ENCODE assay signal across 7 cellular contexts in the genomic region with DNA sequence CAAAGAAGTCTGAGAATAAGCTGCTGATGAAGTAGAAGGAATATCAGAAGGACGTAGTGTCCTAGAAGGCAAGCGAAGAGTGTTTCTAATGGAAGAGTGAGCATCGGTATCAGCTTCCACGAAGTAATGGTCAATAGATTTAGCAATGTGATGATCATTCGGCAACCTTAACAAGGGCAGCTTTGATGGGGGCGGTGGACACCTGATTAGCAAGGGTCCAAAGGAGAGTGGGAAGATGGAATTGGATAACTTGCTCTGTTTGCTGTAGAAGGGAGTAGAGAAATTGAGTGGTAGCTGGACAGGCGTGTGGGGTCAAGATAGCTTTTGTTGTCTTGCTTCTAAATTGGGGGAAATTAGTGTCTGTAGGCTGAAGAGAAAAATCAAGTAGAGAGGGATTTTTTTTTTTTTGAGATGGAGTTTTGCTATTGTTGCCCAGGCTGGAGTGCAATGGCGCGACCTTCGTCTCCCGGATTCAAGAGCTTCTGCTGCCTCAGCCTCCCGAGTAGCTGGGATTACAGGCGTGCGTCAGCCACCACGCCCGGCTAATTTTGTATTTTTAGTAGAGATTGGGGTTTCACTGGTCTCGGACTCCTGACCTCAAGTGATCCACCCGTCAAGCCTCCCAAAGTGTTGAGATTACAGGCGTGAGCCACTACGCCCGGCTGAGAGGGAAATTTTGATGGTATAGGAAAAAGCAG. TPM values are rescaled to one million over a fixed set of nuclear protein-coding genes. Genes with fewer than 3 reads are reported as not detected.
DNase-seq lines count a peak whose midpoint lies in the region; ATAC-seq and TF ChIP-seq lines count a peak whose summit lies in the region.
"Had no signal": no experiment of that assay in that cellular context is flagged by ENCODE, and none has a peak within 500 bp of the region (broad histone marks: within the 10 kb centered on the region; RNA-seq: fewer than 3 reads in every experiment).

No MANE protein-coding gene starts in this region.

- no peak for TF ChIP-seq POLR2A in gastrocnemius medialis (IDR thresholded peaks at IDR 0.05)

- no peak for TF ChIP-seq CTCF in coronary artery (IDR thresholded peaks at IDR 0.05)
- TF ChIP-seq CTCF in gastrocnemius medialis (IDR thresholded peaks at IDR 0.05 in 4 of 5, conservative IDR thresholded peaks at IDR 0.05 in 1 of 5) = no peak

- peak overlapping the region; percentile 56 for H3K4me3 ChIP-seq in coronary artery
- H3K4me3 ChIP-seq in gastrocnemius medialis = no peak overlapping the region

- no peak for DNase-seq in coronary artery (ENCODE audit: low spot score)
- DNase-seq in gastrocnemius medialis = peak in 1 of 2 donors; percentile 22
- no peak for DNase-seq in glomerular visceral epithelial cell (ENCODE audit: extremely low spot score)
- no peak for DNase-seq in NCI-H1417 treated with DMSO at 0.1 percent for 48 hours (lab: John Stamatoyannopoulos, UW)
- DNase-seq: stimulated activated CD4-positive, alpha-beta T cell treated with anti-CD3 and anti-CD28 coated beads, Interleukin-12 subunit alpha, Interleukin-12 subunit beta, amount 100 ng/mL, for 4 hours had no signal

- in situ Hi-C loops in gastrocnemius medialis (cut with MboI; ENCODE audit: low sequenced_read_pairs in 4 of 4) = no loop called here

- ATAC-seq in HG02973 (IDR thresholded peaks at IDR 0.05; ENCODE audit: unreplicated experiment) (peak; percentile 7), gastrocnemius medialis (no peak), GM21717 (IDR thresholded peaks at IDR 0.05; ENCODE audit: unreplicated experiment) (no peak)

- no peaks in the 10 kb centered on the region for H3K27me3 ChIP-seq in gastrocnemius medialis

- H3K27ac ChIP-seq in coronary artery (peak overlapping the region; percentile 89 to 93), gastrocnemius medialis (peak overlapping the region; percentile 84 to 100 (median 100))

- peaks cover 28 to 39% of the 10 kb centered on the region in 2 donors for H3K4me1 ChIP-seq in gastrocnemius medialis

- intact Hi-C loops in gastrocnemius medialis (cut with DNase I; ENCODE audit: low total_unique reads) = no loop called here

- H3K36me3 ChIP-seq in gastrocnemius medialis = peaks cover 3 to 34% of the 10 kb centered on the region in 2 donors

- H3K9me3 ChIP-seq in gastrocnemius medialis = no peaks in the 10 kb centered on the region

RNA-seq across cellular contexts. Expression of a gene that starts 13.9 kb away (rescaled TPM):
- total RNA-seq in gastrocnemius medialis = not detected

RNA-seq across cellular contexts. Expression of a gene that starts 14.4 kb away (rescaled TPM):
- 100 to 1,000 TPM; 105 to 263 (median 164) TPM for total RNA-seq in gastrocnemius medialis

RNA-seq across cellular contexts. Expression of a gene that starts 19.5 kb away (rescaled TPM):
- not detected for total RNA-seq in gastrocnemius medialis

RNA-seq across cellular contexts. Expression of a gene that starts 25.0 kb away (rescaled TPM):
- 10 to 100 TPM; 10.9 to 37.0 (median 25.7) TPM for total RNA-seq in gastrocnemius medialis

RNA-seq across cellular contexts. Expression of a gene that starts 38.4 kb away (rescaled TPM):
- total RNA-seq in gastrocnemius medialis = 1 to 10 TPM in 3 of 4 donors, under 1 TPM in 1; 0.75 to 5.7 (median 3.1) TPM
